ENCODE assay signal across 37 cellular contexts in genomic region chr18:72704202-72704601, GRCh38.
"Had no signal": no experiment of that assay in that cellular context is flagged by ENCODE, and none has a peak within 500 bp of the region (broad histone marks: within the 10 kb centered on the region; RNA-seq: fewer than 3 reads in every experiment).

No MANE protein-coding gene starts in this region.

- H3K9me3 Mint-ChIP-seq: activated CD4-positive, alpha-beta memory T cell treated with anti-CD3 and anti-CD28 coated beads, Interleukin-2, amount 10 ng/mL, durations not matched to agents 7 days and 5 days; activated CD4-positive, alpha-beta T cell treated with anti-CD3 and anti-CD28 coated beads, Interleukin-2, amount 10 ng/mL, durations not matched to agents 7 days and 5 days; activated naive CD4-positive, alpha-beta T cell treated with anti-CD3 and anti-CD28 coated beads, Interleukin-2, amount 10 ng/mL, durations not matched to agents 7 days and 5 days; activated naive CD4-positive, alpha-beta T cell treated with anti-CD3 and anti-CD28 coated beads, Interleukin-2, amount 50 U/mL, for 24 hours; activated naive CD8-positive, alpha-beta T cell treated with anti-CD3 and anti-CD28 coated beads, Interleukin-2, amount 10 ng/mL, durations not matched to agents 7 days and 5 days; activated naive CD8-positive, alpha-beta T cell treated with anti-CD3 and anti-CD28 coated beads, Interleukin-2, amount 50 U/mL, for 24 hours; activated T-cell treated with anti-CD3 and anti-CD28 coated beads, Interleukin-2, amount 50 U/mL, for 24 hours; activated T-helper 2 cell treated with anti-CD3 and anti-CD28 coated beads, Interferon-gamma antibody, Interleukin-2, Interleukin-4, amounts not matched to agents 10 μg/mL and 5 μg/mL and 100 μg/mL, durations not matched to agents 14 hours and 24 hours and 36 hours; brain; T-helper 1 cell treated with Interleukin-12 subunit alpha and Interleukin-12 subunit beta and Interleukin-4 antibody, amounts not matched to agents 30 μg/mL and 1 μg/mL, for 36 hours; T-helper 2 cell treated with Interferon-gamma antibody and Interleukin-4, amounts not matched to agents 5 μg/mL and 100 μg/mL, for 36 hours had no signal

- H3K27ac Mint-ChIP-seq: activated CD4-positive, alpha-beta memory T cell treated with anti-CD3 and anti-CD28 coated beads, Interleukin-2, amount 10 ng/mL, durations not matched to agents 7 days and 5 days; activated CD4-positive, alpha-beta T cell treated with anti-CD3 and anti-CD28 coated beads for 36 hours; activated CD4-positive, alpha-beta T cell treated with anti-CD3 and anti-CD28 coated beads, Interleukin-2, amount 10 ng/mL, durations not matched to agents 7 days and 5 days; activated CD8-positive, alpha-beta memory T cell treated with anti-CD3 and anti-CD28 coated beads, Interleukin-2, amount 10 ng/mL, durations not matched to agents 7 days and 5 days; activated CD8-positive, alpha-beta T cell treated with anti-CD3 and anti-CD28 coated beads, Interleukin-2, amount 10 ng/mL, durations not matched to agents 7 days and 5 days; activated naive CD4-positive, alpha-beta T cell treated with anti-CD3 and anti-CD28 coated beads, Interleukin-2, amount 10 ng/mL, durations not matched to agents 7 days and 5 days; activated naive CD4-positive, alpha-beta T cell treated with anti-CD3 and anti-CD28 coated beads, Interleukin-2, amount 50 U/mL, for 24 hours; activated naive CD8-positive, alpha-beta T cell; activated naive CD8-positive, alpha-beta T cell treated with anti-CD3 and anti-CD28 coated beads, Interleukin-2, amount 10 ng/mL, durations not matched to agents 7 days and 5 days; activated naive CD8-positive, alpha-beta T cell treated with anti-CD3 and anti-CD28 coated beads, Interleukin-2, amount 50 U/mL, for 24 hours; activated T-cell treated with anti-CD3 and anti-CD28 coated beads, Interleukin-2, amount 50 U/mL, for 24 hours; activated T-helper 2 cell treated with anti-CD3 and anti-CD28 coated beads, Interferon-gamma antibody, Interleukin-2, Interleukin-4, amounts not matched to agents 10 μg/mL and 5 μg/mL and 100 μg/mL, durations not matched to agents 14 hours and 24 hours and 36 hours; brain; T-helper 1 cell treated with Interleukin-12 subunit alpha and Interleukin-12 subunit beta and Interleukin-4 antibody, amounts not matched to agents 30 μg/mL and 1 μg/mL, for 36 hours; T-helper 2 cell treated with Interferon-gamma antibody and Interleukin-4, amounts not matched to agents 5 μg/mL and 100 μg/mL, for 36 hours had no signal

- H3K27ac ChIP-seq: ascending aorta, cardiac muscle cell, VCaP had no signal

- H3K9me3 ChIP-seq: ascending aorta had no signal

- H3K27me3 ChIP-seq: ascending aorta, cardiac muscle cell had no signal

- ATAC-seq: activated CD4-positive, alpha-beta T cell treated with anti-CD3 and anti-CD28 coated beads for 36 hours; activated CD4-positive, CD25-positive, alpha-beta regulatory T cell treated with anti-CD3 and anti-CD28 coated beads, Interleukin-2, amount 50 U/mL, for 24 hours; activated CD8-positive, alpha-beta memory T cell treated with anti-CD3 and anti-CD28 coated beads, Interleukin-2, amount 10 ng/mL, durations not matched to agents 7 days and 5 days; activated CD8-positive, alpha-beta T cell treated with anti-CD3 and anti-CD28 coated beads, Interleukin-2, amount 10 ng/mL, durations not matched to agents 7 days and 5 days; activated naive CD8-positive, alpha-beta T cell treated with anti-CD3 and anti-CD28 coated beads, Interleukin-2, amount 50 U/mL, for 24 hours had no signal

- H3K4me3 Mint-ChIP-seq: activated CD4-positive, alpha-beta memory T cell treated with anti-CD3 and anti-CD28 coated beads, Interleukin-2, amount 10 ng/mL, durations not matched to agents 7 days and 5 days; activated CD4-positive, alpha-beta T cell treated with anti-CD3 and anti-CD28 coated beads for 36 hours; activated CD4-positive, alpha-beta T cell treated with anti-CD3 and anti-CD28 coated beads, Interleukin-2, amount 10 ng/mL, durations not matched to agents 7 days and 5 days; activated CD8-positive, alpha-beta memory T cell treated with anti-CD3 and anti-CD28 coated beads, Interleukin-2, amount 10 ng/mL, durations not matched to agents 7 days and 5 days; activated CD8-positive, alpha-beta T cell treated with anti-CD3 and anti-CD28 coated beads, Interleukin-2, amount 10 ng/mL, durations not matched to agents 7 days and 5 days; activated naive CD4-positive, alpha-beta T cell treated with anti-CD3 and anti-CD28 coated beads, Interleukin-2, amount 10 ng/mL, durations not matched to agents 7 days and 5 days; activated naive CD4-positive, alpha-beta T cell treated with anti-CD3 and anti-CD28 coated beads, Interleukin-2, amount 50 U/mL, for 24 hours; activated naive CD8-positive, alpha-beta T cell; activated naive CD8-positive, alpha-beta T cell treated with anti-CD3 and anti-CD28 coated beads, Interleukin-2, amount 10 ng/mL, durations not matched to agents 7 days and 5 days; activated naive CD8-positive, alpha-beta T cell treated with anti-CD3 and anti-CD28 coated beads, Interleukin-2, amount 50 U/mL, for 24 hours; activated T-cell treated with anti-CD3 and anti-CD28 coated beads, Interleukin-2, amount 50 U/mL, for 24 hours; brain; central memory CD8-positive, alpha-beta T cell; T-helper 1 cell treated with Interleukin-12 subunit alpha and Interleukin-12 subunit beta and Interleukin-4 antibody, amounts not matched to agents 30 μg/mL and 1 μg/mL, for 36 hours; T-helper 2 cell treated with Interferon-gamma antibody and Interleukin-4, amounts not matched to agents 5 μg/mL and 100 μg/mL, for 36 hours had no signal

- H3K36me3 ChIP-seq: ascending aorta, cardiac muscle cell had no signal

- H3K27me3 Mint-ChIP-seq: activated CD4-positive, alpha-beta memory T cell treated with anti-CD3 and anti-CD28 coated beads, Interleukin-2, amount 10 ng/mL, durations not matched to agents 7 days and 5 days; activated CD4-positive, alpha-beta T cell treated with anti-CD3 and anti-CD28 coated beads, Interleukin-2, amount 10 ng/mL, durations not matched to agents 7 days and 5 days; activated CD8-positive, alpha-beta memory T cell treated with anti-CD3 and anti-CD28 coated beads, Interleukin-2, amount 10 ng/mL, durations not matched to agents 7 days and 5 days; activated naive CD4-positive, alpha-beta T cell treated with anti-CD3 and anti-CD28 coated beads, Interleukin-2, amount 10 ng/mL, durations not matched to agents 7 days and 5 days; activated naive CD4-positive, alpha-beta T cell treated with anti-CD3 and anti-CD28 coated beads, Interleukin-2, amount 50 U/mL, for 24 hours; activated naive CD8-positive, alpha-beta T cell treated with anti-CD3 and anti-CD28 coated beads, Interleukin-2, amount 10 ng/mL, durations not matched to agents 7 days and 5 days; activated naive CD8-positive, alpha-beta T cell treated with anti-CD3 and anti-CD28 coated beads, Interleukin-2, amount 50 U/mL, for 24 hours; activated T-cell treated with anti-CD3 and anti-CD28 coated beads, Interleukin-2, amount 50 U/mL, for 24 hours; brain; central memory CD8-positive, alpha-beta T cell had no signal

- H3K36me3 Mint-ChIP-seq: activated CD8-positive, alpha-beta memory T cell treated with anti-CD3 and anti-CD28 coated beads, Interleukin-2, amount 10 ng/mL, durations not matched to agents 7 days and 5 days; activated naive CD4-positive, alpha-beta T cell treated with anti-CD3 and anti-CD28 coated beads, Interleukin-2, amount 10 ng/mL, durations not matched to agents 7 days and 5 days; activated naive CD4-positive, alpha-beta T cell treated with anti-CD3 and anti-CD28 coated beads, Interleukin-2, amount 50 U/mL, for 24 hours; activated naive CD8-positive, alpha-beta T cell; activated naive CD8-positive, alpha-beta T cell treated with anti-CD3 and anti-CD28 coated beads, Interleukin-2, amount 10 ng/mL, durations not matched to agents 7 days and 5 days; brain had no signal

- DNase-seq: activated CD4-positive, alpha-beta memory T cell treated with anti-CD3 and anti-CD28 coated beads, Interleukin-2, amount 10 ng/mL, durations not matched to agents 7 days and 5 days; activated CD4-positive, alpha-beta T cell treated with anti-CD3 and anti-CD28 coated beads for 1 hour; activated CD4-positive, alpha-beta T cell treated with anti-CD3 and anti-CD28 coated beads for 36 hours; activated CD4-positive, alpha-beta T cell treated with anti-CD3 and anti-CD28 coated beads for 48 hours; activated CD4-positive, alpha-beta T cell treated with anti-CD3 and anti-CD28 coated beads, Interleukin-2, amount 10 ng/mL, durations not matched to agents 7 days and 5 days; activated CD4-positive, alpha-beta T cell treated with anti-CD3 and anti-CD28 coated beads, Interleukin-2, amount 50 U/mL, for 48 hours; activated CD4-positive, CD25-positive, alpha-beta regulatory T cell; activated CD8-positive, alpha-beta memory T cell treated with anti-CD3 and anti-CD28 coated beads for 24 hours; activated CD8-positive, alpha-beta memory T cell treated with anti-CD3 and anti-CD28 coated beads, Interleukin-2, amount 10 ng/mL, durations not matched to agents 7 days and 5 days; activated CD8-positive, alpha-beta memory T cell treated with anti-CD3 and anti-CD28 coated beads, Interleukin-2, amount 50 U/mL, for 48 hours; activated CD8-positive, alpha-beta T cell treated with anti-CD3 and anti-CD28 coated beads, Interleukin-2, amount 10 ng/mL, durations not matched to agents 7 days and 5 days; activated effector memory CD4-positive, alpha-beta T cell treated with Interleukin-2 at 50 U/mL for 16 hours; activated gamma-delta T cell; activated naive CD4-positive, alpha-beta T cell treated with anti-CD3 and anti-CD28 coated beads, Interleukin-2, amount 10 ng/mL, durations not matched to agents 7 days and 5 days; activated naive CD4-positive, alpha-beta T cell treated with Interleukin-2 at 50 U/mL for 16 hours; activated naive CD8-positive, alpha-beta T cell treated with anti-CD3 and anti-CD28 coated beads, Interleukin-2, amount 10 ng/mL, durations not matched to agents 7 days and 5 days; activated naive CD8-positive, alpha-beta T cell treated with anti-CD3 and anti-CD28 coated beads, Interleukin-2, amount 50 U/mL, for 24 hours; activated T-cell treated with anti-CD3 and anti-CD28 coated beads, Interleukin-2, amount 50 U/mL, for 24 hours; activated T-cell treated with anti-CD3 and anti-CD28 coated beads, Interleukin-2, amount 50 U/mL, for 48 hours; amygdala; anterior cingulate cortex; caudate nucleus; cerebellar nuclear complex; T-helper 1 cell; T-helper 2 cell; T-helper 9 cell had no signal

- H3K4me3 ChIP-seq: ascending aorta, cardiac muscle cell had no signal

- H3K4me1 Mint-ChIP-seq: activated CD4-positive, alpha-beta memory T cell treated with anti-CD3 and anti-CD28 coated beads, Interleukin-2, amount 10 ng/mL, durations not matched to agents 7 days and 5 days; activated CD4-positive, alpha-beta T cell treated with anti-CD3 and anti-CD28 coated beads for 36 hours; activated CD4-positive, alpha-beta T cell treated with anti-CD3 and anti-CD28 coated beads, Interleukin-2, amount 10 ng/mL, durations not matched to agents 7 days and 5 days; activated CD8-positive, alpha-beta memory T cell treated with anti-CD3 and anti-CD28 coated beads, Interleukin-2, amount 10 ng/mL, durations not matched to agents 7 days and 5 days; activated naive CD4-positive, alpha-beta T cell treated with anti-CD3 and anti-CD28 coated beads, Interleukin-2, amount 10 ng/mL, durations not matched to agents 7 days and 5 days; activated naive CD4-positive, alpha-beta T cell treated with anti-CD3 and anti-CD28 coated beads, Interleukin-2, amount 50 U/mL, for 24 hours; activated naive CD8-positive, alpha-beta T cell treated with anti-CD3 and anti-CD28 coated beads, Interleukin-2, amount 10 ng/mL, durations not matched to agents 7 days and 5 days; activated naive CD8-positive, alpha-beta T cell treated with anti-CD3 and anti-CD28 coated beads, Interleukin-2, amount 50 U/mL, for 24 hours; central memory CD8-positive, alpha-beta T cell had no signal

- H3K4me1 ChIP-seq: ascending aorta had no signal
